Comparison of ENCODE assay signal across 8 cellular contexts in genomic region chr5:108521841-108522506, GRCh38.
A peak's percentile ranks its signal among the peaks of the same experiment; 100 is the strongest.
DNase-seq lines count a peak whose midpoint lies in the region; ATAC-seq, FAIRE-seq and TF ChIP-seq lines count a peak whose summit lies in the region.

No MANE protein-coding gene starts in this region.

- ATAC-seq in GM18870 (IDR thresholded peaks at IDR 0.05; ENCODE audit: unreplicated experiment) (peak; percentile 44), HG03045 (IDR thresholded peaks at IDR 0.05; ENCODE audit: unreplicated experiment) (peak; percentile 58)
- peak; percentile 73 for ATAC-seq in stimulated activated naive CD8-positive, alpha-beta T cell treated with anti-CD3 and anti-CD28 coated beads, Interleukin-15, Interleukin-2, amounts not matched to agents 100 U/mL and 50 U/mL, for 24 hours

- no peak overlapping the region for H3K27ac ChIP-seq in adrenal gland
- no peak overlapping the region for H3K27ac ChIP-seq in kidney (ENCODE audit: low read depth in 2 of 2, low read length in 2 of 2)

- TF ChIP-seq CTCF in adrenal gland (IDR thresholded peaks at IDR 0.05): peak; percentile 39 to 65 (median 60)
- TF ChIP-seq CTCF in kidney (IDR thresholded peaks at IDR 0.05; ENCODE audit: borderline replicate concordance, extremely low read depth, insufficient read depth): no peak

- H3K27me3 ChIP-seq in adrenal gland: no peaks in the 10 kb centered on the region

- FAIRE-seq in kidney (lab: Jason Lieb, UNC): no peak

- H3K4me1 ChIP-seq in adrenal gland (replicated peaks in 1 of 2): peaks cover 0 to 4% of the 10 kb centered on the region in 2 donors
- no peaks in the 10 kb centered on the region for H3K4me1 ChIP-seq in kidney (ENCODE audit: control insufficient read depth in 1 of 2, insufficient read depth in 1 of 2, low read depth in 1 of 2, low read length in 2 of 2)

- peak; percentile 5 for DNase-seq in COLO668 (lab: John Stamatoyannopoulos, UW; ENCODE audit: unreplicated experiment)
- peak; percentile 6 for DNase-seq in NCI-H2227 treated with DMSO at 0.1 percent for 48 hours (lab: John Stamatoyannopoulos, UW)
- DNase-seq in adrenal gland: peak in 4 of 7 donors; percentile 11 to 40 (median 34)
- peak; percentile 40 for DNase-seq in iPS DF 19.7 (ENCODE audit: low read depth, low spot score)
- peak; percentile 5 for DNase-seq in stimulated activated naive CD8-positive, alpha-beta T cell treated with anti-CD3 and anti-CD28 coated beads, Interleukin-15, Interleukin-2, amounts not matched to agents 100 U/mL and 50 U/mL, for 24 hours
- DNase-seq in kidney: no peak

- 23 to 48% (median 39%) methylated on average over 4 of the region's 4 CpGs for WGBS in adrenal gland, 4 donors

- no peak overlapping the region for H3K9ac ChIP-seq in kidney (ENCODE audit: low read length in 2 of 2)

- intact Hi-C loops in adrenal gland (cut with DNase I) (no loop called here), kidney (cut with DNase I) (no loop called here)

- H3K36me3 ChIP-seq in adrenal gland (replicated peaks in 1 of 2) (no peaks in the 10 kb centered on the region), kidney (ENCODE audit: control insufficient read depth in 1 of 2, insufficient read depth in 2 of 2, low read length in 2 of 2) (no peaks in the 10 kb centered on the region)

- H3K9me3 ChIP-seq in adrenal gland (replicated peaks in 1 of 3) (no peaks in the 10 kb centered on the region), kidney (ENCODE audit: control insufficient read depth in 1 of 2, low read length in 2 of 2) (no peaks in the 10 kb centered on the region)

- H3K4me3 ChIP-seq in adrenal gland (no peak overlapping the region), kidney (ENCODE audit: low read length in 2 of 2) (no peak overlapping the region)

- TF ChIP-seq POLR2A in adrenal gland (IDR thresholded peaks at IDR 0.05): no peak
